24 cellular contexts compared by ENCODE assay signal in the genomic region with DNA sequence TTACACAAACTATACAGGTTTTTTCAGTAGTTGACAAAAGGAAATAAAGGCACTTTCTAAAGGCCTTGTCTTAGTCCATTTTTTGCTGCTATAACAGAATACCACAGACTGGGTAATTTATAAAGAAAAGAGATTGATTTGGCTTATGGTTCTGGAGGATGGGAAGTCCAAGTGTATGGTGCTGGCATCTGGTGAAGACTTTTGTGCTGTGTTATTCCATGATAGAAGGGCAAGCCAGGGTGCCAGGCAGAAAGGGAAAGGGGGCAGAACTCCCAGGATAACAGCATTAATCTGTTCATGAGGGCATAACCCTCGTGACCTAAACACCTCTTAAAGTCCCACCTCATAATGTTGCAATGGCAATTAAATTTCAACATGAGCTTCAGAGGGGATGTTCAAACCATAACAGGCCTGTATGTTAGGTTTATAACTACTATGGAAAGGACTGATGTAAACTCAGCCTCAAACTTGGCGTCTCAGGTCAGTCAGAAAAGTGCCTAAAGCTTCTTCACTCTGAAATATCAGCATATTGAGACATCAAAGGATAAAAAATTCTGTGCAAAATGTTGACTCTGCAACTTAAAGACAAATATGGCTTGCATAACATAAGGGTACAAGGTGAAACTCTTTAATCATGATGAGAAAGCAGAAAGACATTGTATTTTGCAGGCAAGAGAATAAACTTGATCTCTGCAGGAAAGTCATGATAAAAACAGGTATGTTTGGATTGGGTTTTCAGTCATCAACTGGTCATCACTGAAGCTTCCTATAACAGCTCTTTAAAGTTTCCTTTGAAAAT.
"Had no signal": no experiment of that assay in that cellular context is flagged by ENCODE, and none has a peak within 500 bp of the region (broad histone marks: within the 10 kb centered on the region; RNA-seq: fewer than 3 reads in every experiment).

No MANE protein-coding gene starts in this region.

- H3K36me3 Mint-ChIP-seq: immature natural killer cell; natural killer cell treated with Interleukin-12 subunit alpha and Interleukin-12 subunit beta and Interleukin-15 and Interleukin-18, amount 100 ng/mL, for 72 hours; stimulated activated naive B cell treated with anti-CD40 and anti-IgM and Interleukin-4, amounts not matched to agents 10 μg/mL and 1 μg/mL and 100 μg/mL, for 72 hours had no signal

- H3K27ac Mint-ChIP-seq: immature natural killer cell; natural killer cell treated with Interleukin-12 subunit alpha and Interleukin-12 subunit beta and Interleukin-15 and Interleukin-18, amount 100 ng/mL, for 72 hours; stimulated activated naive B cell treated with anti-CD40 and anti-IgM and Interleukin-4, amounts not matched to agents 10 μg/mL and 1 μg/mL and 100 μg/mL, for 72 hours had no signal

- H3K36me3 ChIP-seq: colonic mucosa, esophagus muscularis mucosa, gastroesophageal sphincter, pancreas, prostate gland, right lobe of liver, spleen had no signal

- ATAC-seq: gastroesophageal sphincter; natural killer cell treated with Interleukin-12 subunit alpha and Interleukin-12 subunit beta and Interleukin-15 and Interleukin-18, amount 100 ng/mL, for 72 hours; stimulated activated naive B cell treated with anti-CD40 and anti-IgM and Interleukin-4, amounts not matched to agents 10 μg/mL and 1 μg/mL and 100 μg/mL, for 72 hours; stimulated activated naive CD8-positive, alpha-beta T cell treated with anti-CD3 and anti-CD28 coated beads, Interleukin-15, amount 100 ng/mL, for 72 hours had no signal

- H3K27ac ChIP-seq: colonic mucosa, esophagus muscularis mucosa, gastroesophageal sphincter, pancreas, prostate gland, right lobe of liver, spleen, tibial nerve had no signal

- H3K9me3 Mint-ChIP-seq: natural killer cell treated with Interleukin-12 subunit alpha and Interleukin-12 subunit beta and Interleukin-15 and Interleukin-18, amount 100 ng/mL, for 72 hours; stimulated activated naive CD8-positive, alpha-beta T cell treated with anti-CD3 and anti-CD28 coated beads, Interleukin-15, amount 100 ng/mL, for 72 hours had no signal

- H3K4me3 Mint-ChIP-seq: immature natural killer cell; natural killer cell treated with Interleukin-12 subunit alpha and Interleukin-12 subunit beta and Interleukin-15 and Interleukin-18, amount 100 ng/mL, for 72 hours; stimulated activated naive B cell treated with anti-CD40 and anti-IgM and Interleukin-4, amounts not matched to agents 10 μg/mL and 1 μg/mL and 100 μg/mL, for 72 hours; stimulated activated naive CD8-positive, alpha-beta T cell treated with anti-CD3 and anti-CD28 coated beads, Interleukin-15, amount 100 ng/mL, for 72 hours had no signal

- H3K4me1 Mint-ChIP-seq: immature natural killer cell; stimulated activated naive CD8-positive, alpha-beta T cell treated with anti-CD3 and anti-CD28 coated beads, Interleukin-15, amount 100 ng/mL, for 72 hours had no signal

- H3K27me3 Mint-ChIP-seq: natural killer cell treated with Interleukin-12 subunit alpha and Interleukin-12 subunit beta and Interleukin-15 and Interleukin-18, amount 100 ng/mL, for 72 hours; stimulated activated naive B cell treated with anti-CD40 and anti-IgM and Interleukin-4, amounts not matched to agents 10 μg/mL and 1 μg/mL and 100 μg/mL, for 72 hours had no signal

- H3K4me1 ChIP-seq: prostate gland had no signal

- H3K9me3 ChIP-seq: colonic mucosa, esophagus muscularis mucosa, gastroesophageal sphincter, pancreas, prostate gland, right lobe of liver, testis had no signal

- H3K27me3 ChIP-seq: colonic mucosa, esophagus muscularis mucosa, gastroesophageal sphincter, pancreas, right lobe of liver, spleen, testis, tibial nerve had no signal

- H3K4me3 ChIP-seq: colonic mucosa, esophagus muscularis mucosa, gastroesophageal sphincter, lung, pancreas, prostate gland, right lobe of liver, spleen, testis, tibial nerve had no signal

- DNase-seq: cerebellar nuclear complex; colonic mucosa; dermis blood vessel endothelial cell; foreskin fibroblast; glutamatergic neuron; immature natural killer cell; kidney; midbrain; occipital lobe; pancreas; right lobe of liver; spleen; stimulated activated CD4-positive, alpha-beta T cell treated with anti-CD3 and anti-CD28 coated beads, Interleukin-15, amount 100 ng/mL, for 24 hours; stimulated activated CD4-positive, alpha-beta T cell treated with anti-CD3 and anti-CD28 coated beads, Interleukin-1b, Interleukin-23, amount 100 ng/mL, for 48 hours; stimulated activated CD4-positive, alpha-beta T cell treated with anti-CD3 and anti-CD28 coated beads, Interleukin-4, amount 100 ng/mL, for 4 hours; stimulated activated naive B cell treated with anti-CD40 and anti-IgM and Interleukin-4, amounts not matched to agents 10 μg/mL and 1 μg/mL and 100 μg/mL, for 72 hours; stimulated activated naive CD8-positive, alpha-beta T cell treated with anti-CD3 and anti-CD28 coated beads, Interleukin-15, amount 100 ng/mL, for 72 hours; testis had no signal
